ENCODE assay signal across 26 cellular contexts in genomic region chr1:230194525-230194924, GRCh38.
A peak's percentile ranks its signal among the peaks of the same experiment; 100 is the strongest.
DNase-seq lines count a peak whose midpoint lies in the region; ATAC-seq and TF ChIP-seq lines count a peak whose summit lies in the region.
"Had no signal": no experiment of that assay in that cellular context is flagged by ENCODE, and none has a peak within 500 bp of the region (broad histone marks: within the 10 kb centered on the region; RNA-seq: fewer than 3 reads in every experiment).

No MANE protein-coding gene starts in this region.

- H3K9me3 ChIP-seq in breast epithelium, result no peaks in the 10 kb centered on the region
- H3K9me3 ChIP-seq: pancreas, SJSA1, spleen had no signal

- no peaks in the 10 kb centered on the region for H3K27me3 ChIP-seq in breast epithelium
- H3K27me3 ChIP-seq: brain microvascular endothelial cell, pancreas, SJSA1, spleen had no signal

- no peaks in the 10 kb centered on the region for H3K4me1 ChIP-seq in breast epithelium

- no peak for ATAC-seq in activated T-helper 17 cell treated with anti-CD3 and anti-CD28 coated beads, Interleukin-2, amount 50 U/mL, for 72 hours (replicated peaks)
- no peak for ATAC-seq in memory B cell (ENCODE audit: low read depth)
- ATAC-seq in HG03571 (IDR thresholded peaks at IDR 0.05; ENCODE audit: unreplicated experiment), result no peak
- ATAC-seq: GM12878; HCT116; natural killer cell treated with Interleukin-12 subunit alpha and Interleukin-12 subunit beta and Interleukin-15 and Interleukin-18, amount 100 ng/mL, for 72 hours; pancreas had no signal

- intact Hi-C loops in MCF 10A (cut with micrococcal nuclease) (no loop called here), breast epithelium (cut with DNase I; ENCODE audit: low total_unique reads) (no loop called here)

- CTCF ChIA-PET in MCF 10A (lab: Yijun Ruan, JAX), result interaction anchor here (0.6 to 0.7 kb wide), 2 partner anchors 88 to 647 kb away, joined by 3 read pairs; no protein-coding TSS in a partner anchor

- H3K9me3 Mint-ChIP-seq in MCF 10A (ENCODE audit: unreplicated experiment) (no peaks in the 10 kb centered on the region), memory B cell (no peaks in the 10 kb centered on the region)
- H3K9me3 Mint-ChIP-seq in activated T-helper 17 cell treated with anti-CD3 and anti-CD28 coated beads, Interleukin-2, amount 50 U/mL, for 72 hours, result no peaks in the 10 kb centered on the region
- H3K9me3 Mint-ChIP-seq: natural killer cell treated with Interleukin-12 subunit alpha and Interleukin-12 subunit beta and Interleukin-15 and Interleukin-18, amount 100 ng/mL, for 72 hours; type B pancreatic cell had no signal

- H3K27ac ChIP-seq in breast epithelium, result no peak overlapping the region
- H3K27ac ChIP-seq: brain microvascular endothelial cell, pancreas, SJSA1, spleen had no signal

- BruUV-seq in MCF 10A (replicated peaks; lab: Mats Ljungman, UMichigan), result no TSS peak

- H3K4me3 ChIP-seq in breast epithelium, result no peak overlapping the region
- H3K4me3 ChIP-seq: GM12878, pancreas, SJSA1, spleen had no signal

- TF ChIP-seq CTCF in MCF 10A (IDR thresholded peaks at IDR 0.05; ENCODE audit: unreplicated experiment) (no peak), breast epithelium (IDR thresholded peaks at IDR 0.05) (no peak)

- no peaks in the 10 kb centered on the region for H3K27me3 Mint-ChIP-seq in MCF 10A (ENCODE audit: insufficient read depth, unreplicated experiment)
- H3K27me3 Mint-ChIP-seq in activated T-helper 17 cell treated with anti-CD3 and anti-CD28 coated beads, Interleukin-2, amount 50 U/mL, for 72 hours, result no peaks in the 10 kb centered on the region
- H3K27me3 Mint-ChIP-seq in memory B cell, result no peaks in the 10 kb centered on the region
- H3K27me3 Mint-ChIP-seq: natural killer cell treated with Interleukin-12 subunit alpha and Interleukin-12 subunit beta and Interleukin-15 and Interleukin-18, amount 100 ng/mL, for 72 hours; type B pancreatic cell had no signal

- POLR2A ChIA-PET in MCF 10A (lab: Yijun Ruan, JAX), result interaction anchor here (0.7 to 1.7 kb wide), 2 partner anchors 10 to 28 kb away, joined by 4 to 5 read pairs; no protein-coding TSS in a partner anchor

- peaks cover 12% of the 10 kb centered on the region for H3K4me1 Mint-ChIP-seq in MCF 10A (ENCODE audit: insufficient read depth, unreplicated experiment)
- no peaks in the 10 kb centered on the region for H3K4me1 Mint-ChIP-seq in activated T-helper 17 cell treated with anti-CD3 and anti-CD28 coated beads, Interleukin-2, amount 50 U/mL, for 72 hours
- peaks cover 12% of the 10 kb centered on the region for H3K4me1 Mint-ChIP-seq in memory B cell

- H3K27ac Mint-ChIP-seq in MCF 10A (ENCODE audit: low read depth, unreplicated experiment) (peak overlapping the region; percentile 2), memory B cell (peak overlapping the region; percentile 54)
- H3K27ac Mint-ChIP-seq in activated T-helper 17 cell treated with anti-CD3 and anti-CD28 coated beads, Interleukin-2, amount 50 U/mL, for 72 hours, result peak overlapping the region; percentile 56

- TF ChIP-seq POLR2A in breast epithelium (IDR thresholded peaks at IDR 0.05), result no peak

- H3K36me3 ChIP-seq in breast epithelium, result no peaks in the 10 kb centered on the region
- H3K36me3 ChIP-seq: brain microvascular endothelial cell, pancreas had no signal

- peaks cover 17% of the 10 kb centered on the region for H3K36me3 Mint-ChIP-seq in MCF 10A (ENCODE audit: insufficient read depth, unreplicated experiment)
- H3K36me3 Mint-ChIP-seq in activated T-helper 17 cell treated with anti-CD3 and anti-CD28 coated beads, Interleukin-2, amount 50 U/mL, for 72 hours (ENCODE audit: low read depth), result no peaks in the 10 kb centered on the region
- peaks cover 12% of the 10 kb centered on the region for H3K36me3 Mint-ChIP-seq in memory B cell
- H3K36me3 Mint-ChIP-seq: natural killer cell treated with Interleukin-12 subunit alpha and Interleukin-12 subunit beta and Interleukin-15 and Interleukin-18, amount 100 ng/mL, for 72 hours; type B pancreatic cell had no signal

- no peak overlapping the region for H3K4me3 Mint-ChIP-seq in MCF 10A (ENCODE audit: unreplicated experiment)
- H3K4me3 Mint-ChIP-seq in activated T-helper 17 cell treated with anti-CD3 and anti-CD28 coated beads, Interleukin-2, amount 50 U/mL, for 72 hours, result no peak overlapping the region
- no peak overlapping the region for H3K4me3 Mint-ChIP-seq in memory B cell
- H3K4me3 Mint-ChIP-seq: CD14-positive monocyte; natural killer cell treated with Interleukin-12 subunit alpha and Interleukin-12 subunit beta and Interleukin-15 and Interleukin-18, amount 100 ng/mL, for 72 hours; type B pancreatic cell had no signal

- DNase-seq in MCF 10A (ENCODE audit: unreplicated experiment) (no peak), breast epithelium (ENCODE audit: low spot score in 2 of 2) (no peak), memory B cell (ENCODE audit: low spot score in 2 of 2) (no peak), ureter (ENCODE audit: low spot score) (no peak), NCI-H526 treated with DMSO at 0.1 percent for 48 hours (lab: John Stamatoyannopoulos, UW) (no peak)
- DNase-seq: activated CD4-positive, alpha-beta T cell treated with anti-CD3 and anti-CD28 coated beads, Interleukin-2, amount 50 U/mL, for 1 hour; brain microvascular endothelial cell; effector memory CD4-positive, alpha-beta T cell; erythroblast; KBM-7; kidney; NCI-H1417 treated with DMSO at 0.1 percent for 48 hours; NCI-H2081 treated with DMSO at 0.1 percent for 48 hours; NCI-H345; NCI-H774; spleen; T1000 had no signal

Comparison
In these comparisons a context has a peak if more than half of its experiments do, and no peak if none do; other contexts are left out.
1. H3K27ac Mint-ChIP-seq: peak in every context shown above with its lines; median percentile 56 in activated T-helper 17 cell treated with anti-CD3 and anti-CD28 coated beads, Interleukin-2, amount 50 U/mL, for 72 hours; 54 in memory B cell; 2 in MCF 10A.